ENCODE assay signal across 8 cellular contexts in genomic region chr10:43120948-43121290, GRCh38. TPM values are rescaled to one million over a fixed set of nuclear protein-coding genes. Genes with fewer than 3 reads are reported as not detected.
DNase-seq lines count a peak whose midpoint lies in the region; ATAC-seq and TF ChIP-seq lines count a peak whose summit lies in the region.

No MANE protein-coding gene starts in this region.

- no peaks in the 10 kb centered on the region for H3K9me3 Mint-ChIP-seq in activated naive CD8-positive, alpha-beta T cell treated with anti-CD3 and anti-CD28 coated beads, Interleukin-2, amount 10 ng/mL, durations not matched to agents 7 days and 5 days

- POLR2A ChIA-PET in activated naive CD8-positive, alpha-beta T cell treated with anti-CD3 and anti-CD28 coated beads, Interleukin-2, amount 10 ng/mL, durations not matched to agents 7 days and 5 days (lab: Charles Lee) = interaction anchor here (1.1 to 11.1 kb wide), 9 partner anchors 9 to 338 kb away, joined by 3 to 175 read pairs (median 4); partner anchors contain the start of gene CSGALNACT2

- DNase-seq in NAMALWA (ENCODE audit: low spot score) (peak; percentile 33), NCI-H510A (lab: John Stamatoyannopoulos, UW) (no peak), occipital lobe (lab: John Stamatoyannopoulos, UW) (no peak), T1000 (lab: John Stamatoyannopoulos, UW) (no peak)
- peak; percentile 71 for DNase-seq in activated naive CD8-positive, alpha-beta T cell treated with anti-CD3 and anti-CD28 coated beads, Interleukin-2, amount 10 ng/mL, durations not matched to agents 7 days and 5 days
- peak; percentile 24 to 58 for DNase-seq in stimulated activated CD4-positive, alpha-beta T cell treated with anti-CD3 and anti-CD28 coated beads, Interleukin-4, amount 100 ng/mL, for 48 hours (ENCODE audit: low read depth in 2 of 2)

- no peaks in the 10 kb centered on the region for H3K27me3 Mint-ChIP-seq in activated naive CD8-positive, alpha-beta T cell treated with anti-CD3 and anti-CD28 coated beads, Interleukin-2, amount 10 ng/mL, durations not matched to agents 7 days and 5 days

- no peak for TF ChIP-seq POLR2A in GM18505 (IDR thresholded peaks at IDR 0.05; ENCODE audit: borderline replicate concordance, extremely low read depth, insufficient read depth, insufficient read length)

- H3K27ac Mint-ChIP-seq in activated naive CD8-positive, alpha-beta T cell treated with anti-CD3 and anti-CD28 coated beads, Interleukin-2, amount 10 ng/mL, durations not matched to agents 7 days and 5 days = peak overlapping the region; percentile 94

- peak overlapping the region; percentile 78 for H3K4me3 Mint-ChIP-seq in activated naive CD8-positive, alpha-beta T cell treated with anti-CD3 and anti-CD28 coated beads, Interleukin-2, amount 10 ng/mL, durations not matched to agents 7 days and 5 days

- peak; percentile 92 for ATAC-seq in GM18505 (IDR thresholded peaks at IDR 0.05; ENCODE audit: unreplicated experiment)
- peak; percentile 71 for ATAC-seq in HG02571 (IDR thresholded peaks at IDR 0.05; ENCODE audit: unreplicated experiment)
- ATAC-seq in activated naive CD8-positive, alpha-beta T cell treated with anti-CD3 and anti-CD28 coated beads, Interleukin-2, amount 10 ng/mL, durations not matched to agents 7 days and 5 days (ENCODE audit: low read depth) = peak; percentile 98

- H3K4me1 Mint-ChIP-seq in activated naive CD8-positive, alpha-beta T cell treated with anti-CD3 and anti-CD28 coated beads, Interleukin-2, amount 10 ng/mL, durations not matched to agents 7 days and 5 days = peaks cover 26% of the 10 kb centered on the region

- H3K36me3 Mint-ChIP-seq in activated naive CD8-positive, alpha-beta T cell treated with anti-CD3 and anti-CD28 coated beads, Interleukin-2, amount 10 ng/mL, durations not matched to agents 7 days and 5 days = no peaks in the 10 kb centered on the region

RNA-seq across cellular contexts. Expression of gene CSGALNACT2, which starts 17.3 kb away (rescaled TPM):
- total RNA-seq in activated naive CD8-positive, alpha-beta T cell treated with anti-CD3 and anti-CD28 coated beads, Interleukin-2, amount 10 ng/mL, durations not matched to agents 7 days and 5 days = 10 to 100 TPM; 37.2 to 39.5 TPM
- total RNA-seq in occipital lobe = 68.3 TPM

RNA-seq across cellular contexts. Expression of gene RET, which starts 44.0 kb away (rescaled TPM):
- total RNA-seq in activated naive CD8-positive, alpha-beta T cell treated with anti-CD3 and anti-CD28 coated beads, Interleukin-2, amount 10 ng/mL, durations not matched to agents 7 days and 5 days = under 1 TPM in 1 of 2 experiments, not detected in 1; 0.22 TPM
- 0.94 TPM for total RNA-seq in occipital lobe

Comparison
In these comparisons a context has a peak if more than half of its experiments do, and no peak if none do; other contexts are left out.
1. DNase-seq: peak in NAMALWA (single experiment), activated naive CD8-positive, alpha-beta T cell treated with anti-CD3 and anti-CD28 coated beads, Interleukin-2, amount 10 ng/mL, durations not matched to agents 7 days and 5 days (single experiment) and stimulated activated CD4-positive, alpha-beta T cell treated with anti-CD3 and anti-CD28 coated beads, Interleukin-4, amount 100 ng/mL, for 48 hours (2 of 2); none in NCI-H510A (single experiment), occipital lobe (single experiment) and T1000 (single experiment).
2. Peak in every context shown above with its lines, with median percentiles within 50 percentile points of each other: ATAC-seq.